In genomic region chr2:119766944-119767343, GRCh38 we compare ENCODE assay signal across 20 cellular contexts. TPM values are rescaled to one million over a fixed set of nuclear protein-coding genes. Genes with fewer than 3 reads are reported as not detected.
DNase-seq lines count a peak whose midpoint lies in the region; ATAC-seq, FAIRE-seq and TF ChIP-seq lines count a peak whose summit lies in the region.
"Had no signal": no experiment of that assay in that cellular context is flagged by ENCODE, and none has a peak within 500 bp of the region (broad histone marks: within the 10 kb centered on the region; RNA-seq: fewer than 3 reads in every experiment).

No MANE protein-coding gene starts in this region.

- H4K5ac ChIP-seq in mesendoderm (ENCODE audit: low read length) = no peak overlapping the region

- H2AK5ac ChIP-seq in mesendoderm (ENCODE audit: low read length) = no peak overlapping the region

- H2BK120ac ChIP-seq in mesendoderm (ENCODE audit: low read depth, low read length) = no peak overlapping the region

- H3K4ac ChIP-seq in mesendoderm (ENCODE audit: low read depth, low read length) = no peak overlapping the region

- peaks cover 11% of the 10 kb centered on the region for H4K20me1 ChIP-seq in osteoblast (ENCODE audit: insufficient read depth, low read length)

- no peak overlapping the region for H3K9ac ChIP-seq in mesendoderm (ENCODE audit: low read length)

- peaks cover 13% of the 10 kb centered on the region for H3K4me1 ChIP-seq in mesendoderm (ENCODE audit: control insufficient read depth, low read depth, low read length)
- H3K4me1 ChIP-seq in osteoblast (ENCODE audit: insufficient read depth, low read length) = no peaks in the 10 kb centered on the region
- H3K4me1 ChIP-seq: BE2C had no signal

- H3K27ac ChIP-seq in mesendoderm (ENCODE audit: low read depth, low read length) (no peak overlapping the region), osteoblast (ENCODE audit: low read depth, low read length) (no peak overlapping the region)
- H3K27ac ChIP-seq: 22Rv1, PC-9, SK-N-MC had no signal

- TF ChIP-seq CTCF in osteoblast (IDR thresholded peaks at IDR 0.05; ENCODE audit: extremely low read depth, low read depth, low read length) = no peak

- H3K79me2 ChIP-seq in mesendoderm (ENCODE audit: control insufficient read depth, insufficient read depth, low read length) = peaks cover 67% of the 10 kb centered on the region
- peaks cover 38% of the 10 kb centered on the region for H3K79me2 ChIP-seq in osteoblast (ENCODE audit: insufficient read depth, low read length)

- H3K56ac ChIP-seq in mesendoderm (ENCODE audit: low read length) = no peak overlapping the region

- H3K18ac ChIP-seq in mesendoderm (ENCODE audit: low read length) = no peak overlapping the region

- H2AFZ ChIP-seq in osteoblast (ENCODE audit: low read length) = no peak overlapping the region
- H2AFZ ChIP-seq: PC-9 had no signal

- ATAC-seq in HG02763 (IDR thresholded peaks at IDR 0.05; ENCODE audit: unreplicated experiment) = no peak

- H2BK5ac ChIP-seq in mesendoderm (ENCODE audit: low read length) = no peak overlapping the region

- peaks cover 15% of the 10 kb centered on the region for H3K79me1 ChIP-seq in mesendoderm (ENCODE audit: low read length)

- H3K4me3 ChIP-seq in mesendoderm (ENCODE audit: low read length) = no peak overlapping the region
- H3K4me3 ChIP-seq in osteoblast (ENCODE audit: insufficient read depth, low read length) = no peak overlapping the region
- H3K4me3 ChIP-seq: PC-9, SK-N-MC had no signal

- H3K9me3 ChIP-seq in osteoblast (ENCODE audit: low read depth, low read length) = no peaks in the 10 kb centered on the region
- H3K9me3 ChIP-seq: BE2C had no signal

- no CpG with 5 or more reads among the region's 5 CpGs for WGBS in mesendoderm (ENCODE audit: extremely low coverage, insufficient coverage, low lambda C conversion rate)

- DNase-seq in DMS 273 (lab: John Stamatoyannopoulos, UW; ENCODE audit: unreplicated experiment) = peak; percentile 23
- no peak for DNase-seq in DMS 273 treated with DMSO at 0.1 percent for 48 hours (lab: John Stamatoyannopoulos, UW)
- DNase-seq in GM12892 (ENCODE audit: insufficient read length) = no peak
- DNase-seq in RKO (ENCODE audit: low spot score) = peak; percentile 15
- peak; percentile 30 for DNase-seq in mesendoderm
- DNase-seq in osteoblast (ENCODE audit: insufficient read length, low spot score, missing footprints) = no peak
- DNase-seq in superior temporal gyrus (ENCODE audit: extremely low spot score) = no peak
- DNase-seq: BE2C; CD4-positive, alpha-beta memory T cell; GF-D8; H7; IMR-90; Kasumi-1; NCI-H187 treated with DMSO at 0.1 percent for 48 hours; NCI-H446; NCI-H69 had no signal

- TF ChIP-seq POLR2A in GM12892 (IDR thresholded peaks at IDR 0.05; ENCODE audit: low read depth, low read length) = no peak

- H2BK15ac ChIP-seq in mesendoderm (replicated peaks; ENCODE audit: low read depth) = no peak overlapping the region

- H3K4me2 ChIP-seq in mesendoderm (ENCODE audit: low read length) (no peak overlapping the region), osteoblast (ENCODE audit: insufficient read depth, low read length) (no peak overlapping the region)
- H3K4me2 ChIP-seq: PC-9 had no signal

- FAIRE-seq in GM12892 (lab: Jason Lieb, UNC) = peak; percentile 24

- H3K27me3 ChIP-seq in mesendoderm (ENCODE audit: insufficient read depth, low read length, poor library complexity) = no peaks in the 10 kb centered on the region
- H3K27me3 ChIP-seq in osteoblast (ENCODE audit: insufficient read depth, low read length) = no peaks in the 10 kb centered on the region
- H3K27me3 ChIP-seq: BE2C had no signal

- no peaks in the 10 kb centered on the region for H3K36me3 ChIP-seq in mesendoderm (ENCODE audit: control insufficient read depth, insufficient read depth, low read length)
- no peaks in the 10 kb centered on the region for H3K36me3 ChIP-seq in osteoblast (ENCODE audit: insufficient read depth, low read length)
- H3K36me3 ChIP-seq: BE2C had no signal

- H4K8ac ChIP-seq in mesendoderm (ENCODE audit: low read depth, low read length) = no peak overlapping the region

- H3K23ac ChIP-seq in mesendoderm (ENCODE audit: low read length) = no peak overlapping the region

RNA-seq across cellular contexts. Expression of gene PTPN4, which starts 7.2 kb away (rescaled TPM):
- polyA plus RNA-seq in GM12892 (2012; ENCODE audit: missing spikeins) = 9.9 TPM
- 11.0 TPM for polyA plus RNA-seq in mesendoderm (2013, experiment 1 of 2)
- polyA plus RNA-seq in mesendoderm (2013, experiment 2 of 2) = 11.4 TPM
- total RNA-seq in osteoblast = 19.5 and 24.8 TPM in 2 replicates

Comparison
In these comparisons a context has a peak if more than half of its experiments do, and no peak if none do; other contexts are left out.
1. DNase-seq: peak in DMS 273 (single experiment), RKO (single experiment) and mesendoderm (single experiment); none in DMS 273 treated with DMSO at 0.1 percent for 48 hours (single experiment), GM12892 (single experiment), osteoblast (single experiment) and superior temporal gyrus (single experiment).